In the genomic region with DNA sequence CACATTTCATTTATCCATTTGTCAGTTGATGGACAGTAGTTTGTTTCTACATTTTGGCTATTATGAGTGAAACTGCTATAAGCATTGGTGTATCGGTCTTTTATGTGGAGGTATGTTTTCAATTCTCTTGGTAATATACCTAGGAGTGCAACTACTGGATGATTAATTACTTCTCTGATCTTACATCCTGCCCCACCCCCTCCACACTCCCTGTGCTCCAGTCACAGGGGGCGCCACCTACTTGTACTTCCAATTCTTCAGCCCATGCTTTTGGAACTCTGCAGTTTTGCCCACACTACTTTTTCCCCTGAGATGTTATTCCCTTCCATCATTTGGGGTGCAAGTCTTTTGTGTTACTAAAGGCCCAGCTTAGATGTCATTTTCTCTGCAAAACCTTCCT, we compare ENCODE assay signal across 9 cellular contexts. TPM values are rescaled to one million over a fixed set of nuclear protein-coding genes. Genes with fewer than 3 reads are reported as not detected.
DNase-seq lines count a peak whose midpoint lies in the region; ATAC-seq and TF ChIP-seq lines count a peak whose summit lies in the region.
"Had no signal": no experiment of that assay in that cellular context is flagged by ENCODE, and none has a peak within 500 bp of the region (broad histone marks: within the 10 kb centered on the region; RNA-seq: fewer than 3 reads in every experiment).

No MANE protein-coding gene starts in this region.

- no peak overlapping the region for H3K4me3 Mint-ChIP-seq in CD8-positive, alpha-beta memory T cell
- H3K4me3 Mint-ChIP-seq in natural killer cell treated with Interleukin-12 subunit alpha and Interleukin-12 subunit beta and Interleukin-15 and Interleukin-18, amount 100 ng/mL, for 72 hours: no peak overlapping the region

- H3K23ac ChIP-seq in mesenchymal stem cell (ENCODE audit: low read length in 2 of 2): no peak overlapping the region

- H2BK120ac ChIP-seq in mesenchymal stem cell (ENCODE audit: low read depth, low read length): no peak overlapping the region

- no peak overlapping the region for H2BK15ac ChIP-seq in mesenchymal stem cell (ENCODE audit: low read depth, poor library complexity, severe bottlenecking)

- no peak overlapping the region for H4K8ac ChIP-seq in mesenchymal stem cell (ENCODE audit: low read length)

- no peaks in the 10 kb centered on the region for H3K36me3 ChIP-seq in H7 (replicated peaks; ENCODE audit: control insufficient read depth, insufficient read depth, low read length)
- no peaks in the 10 kb centered on the region for H3K36me3 ChIP-seq in CD8-positive, alpha-beta memory T cell (ENCODE audit: insufficient read depth, low read length)
- H3K36me3 ChIP-seq in mesenchymal stem cell (ENCODE audit: control insufficient read depth in 1 of 2, insufficient read depth in 2 of 2, low read depth in 1 of 2, low read length in 2 of 2): no peaks in the 10 kb centered on the region

- no peak overlapping the region for H3K27ac Mint-ChIP-seq in CD8-positive, alpha-beta memory T cell
- no peak overlapping the region for H3K27ac Mint-ChIP-seq in natural killer cell treated with Interleukin-12 subunit alpha and Interleukin-12 subunit beta and Interleukin-15 and Interleukin-18, amount 100 ng/mL, for 72 hours

- H3K79me1 ChIP-seq in mesenchymal stem cell (replicated peaks; ENCODE audit: low read length, poor library complexity, severe bottlenecking): no peaks in the 10 kb centered on the region

- no peak overlapping the region for H3K18ac ChIP-seq in mesenchymal stem cell (ENCODE audit: low read depth in 1 of 2, low read length in 2 of 2)

- H3K27ac ChIP-seq in CD8-positive, alpha-beta memory T cell (ENCODE audit: low read depth, low read length): no peak overlapping the region
- no peak overlapping the region for H3K27ac ChIP-seq in mesenchymal stem cell (ENCODE audit: low read length, poor library complexity, severe bottlenecking)

- CTCF ChIA-PET in CD8-positive, alpha-beta memory T cell (lab: Charles Lee): interaction anchor here (1.3 kb wide), 1 partner anchor 91 kb away, joined by 3 read pairs; no protein-coding TSS in a partner anchor

- no peak for ATAC-seq in natural killer cell treated with Interleukin-12 subunit alpha and Interleukin-12 subunit beta and Interleukin-15 and Interleukin-18, amount 100 ng/mL, for 72 hours

- H3K9me3 ChIP-seq in CD8-positive, alpha-beta memory T cell (ENCODE audit: low read length): no peaks in the 10 kb centered on the region
- H3K9me3 ChIP-seq in mesenchymal stem cell (ENCODE audit: control insufficient read depth, low read length): no peaks in the 10 kb centered on the region

- H2AFZ ChIP-seq in mesenchymal stem cell (ENCODE audit: low read depth, low read length): no peak overlapping the region

- H3K9me3 Mint-ChIP-seq in CD8-positive, alpha-beta memory T cell: no peaks in the 10 kb centered on the region
- H3K9me3 Mint-ChIP-seq in natural killer cell treated with Interleukin-12 subunit alpha and Interleukin-12 subunit beta and Interleukin-15 and Interleukin-18, amount 100 ng/mL, for 72 hours: no peaks in the 10 kb centered on the region

- no peak overlapping the region for H3K4me3 ChIP-seq in H7 (ENCODE audit: insufficient read depth, low read depth, low read length)
- no peak overlapping the region for H3K4me3 ChIP-seq in foreskin fibroblast (ENCODE audit: low read depth in 1 of 2, low read length in 2 of 2)
- no peak overlapping the region for H3K4me3 ChIP-seq in CD8-positive, alpha-beta memory T cell (ENCODE audit: low read length)
- H3K4me3 ChIP-seq in mesenchymal stem cell (ENCODE audit: insufficient read depth in 1 of 2, low read depth in 1 of 2, low read length in 2 of 2): no peak overlapping the region

- peak; percentile 34 for TF ChIP-seq CTCF in foreskin fibroblast (IDR thresholded peaks at IDR 0.05; ENCODE audit: low read depth, low read length)

- H2AK5ac ChIP-seq in mesenchymal stem cell (ENCODE audit: low read length, severe bottlenecking): no peak overlapping the region

- no peak overlapping the region for H3K14ac ChIP-seq in mesenchymal stem cell (ENCODE audit: low read length in 2 of 2)

- no peaks in the 10 kb centered on the region for H3K27me3 Mint-ChIP-seq in CD8-positive, alpha-beta memory T cell
- peaks cover under 1 to 4% of the 10 kb centered on the region in 2 donors for H3K27me3 Mint-ChIP-seq in natural killer cell treated with Interleukin-12 subunit alpha and Interleukin-12 subunit beta and Interleukin-15 and Interleukin-18, amount 100 ng/mL, for 72 hours

- H3K4ac ChIP-seq in mesenchymal stem cell (ENCODE audit: low read depth in 1 of 2, low read length in 2 of 2): no peak overlapping the region

- no peaks in the 10 kb centered on the region for H3K4me1 ChIP-seq in CD8-positive, alpha-beta memory T cell (ENCODE audit: insufficient read depth, low read length)
- H3K4me1 ChIP-seq in mesenchymal stem cell (ENCODE audit: control insufficient read depth, insufficient read depth, low read depth, low read length): peaks cover 6% of the 10 kb centered on the region

- POLR2A ChIA-PET in CD8-positive, alpha-beta memory T cell (lab: Charles Lee): no interaction called here

- WGBS in mesenchymal stem cell: 32% methylated on average over 1 of the region's 2 CpGs

- H2BK5ac ChIP-seq in mesenchymal stem cell (ENCODE audit: low read depth, low read length, poor library complexity, severe bottlenecking): no peak overlapping the region

- no peak overlapping the region for H4K91ac ChIP-seq in mesenchymal stem cell (ENCODE audit: low read length)

- no peaks in the 10 kb centered on the region for H3K27me3 ChIP-seq in H7 (ENCODE audit: control insufficient read depth, insufficient read depth, low read length)
- H3K27me3 ChIP-seq in CD8-positive, alpha-beta memory T cell (ENCODE audit: insufficient read depth, low read length, poor library complexity, severe bottlenecking): no peaks in the 10 kb centered on the region
- H3K27me3 ChIP-seq in mesenchymal stem cell (ENCODE audit: control insufficient read depth in 1 of 2, insufficient read depth in 1 of 2, low read length in 2 of 2): no peaks in the 10 kb centered on the region

- H2BK12ac ChIP-seq in mesenchymal stem cell (ENCODE audit: low read length in 2 of 2): no peak overlapping the region

- no peak overlapping the region for H3K9ac ChIP-seq in mesenchymal stem cell (ENCODE audit: low read length)

- H3K4me2 ChIP-seq in mesenchymal stem cell (ENCODE audit: low read length, poor library complexity, severe bottlenecking): no peak overlapping the region

- DNase-seq in COR-L47 (lab: John Stamatoyannopoulos, UW) (peak; percentile 3), H7 (peak; percentile 55), SW480 (ENCODE audit: low spot score) (peak; percentile 25), foreskin fibroblast (peak in 1 of 2 donors; percentile 37), middle frontal gyrus (ENCODE audit: extremely low spot score, low spot score) (no peak), mesenchymal stem cell (no peak)
- no peak for DNase-seq in CD8-positive, alpha-beta memory T cell
- no peak for DNase-seq in natural killer cell treated with Interleukin-12 subunit alpha and Interleukin-12 subunit beta and Interleukin-15 and Interleukin-18, amount 100 ng/mL, for 72 hours (ENCODE audit: low spot score)
- DNase-seq: central memory CD4-positive, alpha-beta T cell had no signal

- no peaks in the 10 kb centered on the region for H3K36me3 Mint-ChIP-seq in CD8-positive, alpha-beta memory T cell
- H3K36me3 Mint-ChIP-seq in natural killer cell treated with Interleukin-12 subunit alpha and Interleukin-12 subunit beta and Interleukin-15 and Interleukin-18, amount 100 ng/mL, for 72 hours: no peaks in the 10 kb centered on the region

- H3K4me1 Mint-ChIP-seq in CD8-positive, alpha-beta memory T cell: peaks cover 13 to 16% (median 15%) of the 10 kb centered on the region in 3 donors
- peaks cover 22 to 26% of the 10 kb centered on the region in 2 donors for H3K4me1 Mint-ChIP-seq in natural killer cell treated with Interleukin-12 subunit alpha and Interleukin-12 subunit beta and Interleukin-15 and Interleukin-18, amount 100 ng/mL, for 72 hours (ENCODE audit: low read depth in 2 of 2)

RNA-seq across cellular contexts. Expression of gene SEC61B, which starts 42.0 kb away (rescaled TPM):
- 115 and 150 TPM in 2 replicates for total RNA-seq in H7 (2014; rRNA removed; shearing (Covaris generic))
- 100 to 1,000 TPM; 195 to 202 TPM for total RNA-seq in CD8-positive, alpha-beta memory T cell
- 433 TPM for polyA plus RNA-seq in CD8-positive, alpha-beta memory T cell
- 100 to 1,000 TPM; 176 to 255 TPM for total RNA-seq in natural killer cell treated with Interleukin-12 subunit alpha and Interleukin-12 subunit beta and Interleukin-15 and Interleukin-18, amount 100 ng/mL, for 72 hours
- polyA plus RNA-seq in mesenchymal stem cell (2013, experiment 1 of 2): 670 TPM
- 669 TPM for polyA plus RNA-seq in mesenchymal stem cell (2013, experiment 2 of 2)

RNA-seq across cellular contexts. Expression of gene ALG2, which starts 42.3 kb away (rescaled TPM):
- total RNA-seq in H7 (2014; rRNA removed; shearing (Covaris generic)): 32.6 and 35.2 TPM in 2 replicates
- total RNA-seq in CD8-positive, alpha-beta memory T cell: 10 to 100 TPM; 30.1 to 33.2 TPM
- polyA plus RNA-seq in CD8-positive, alpha-beta memory T cell: 31.4 TPM
- 10 to 100 TPM; 56.9 to 62.2 TPM for total RNA-seq in natural killer cell treated with Interleukin-12 subunit alpha and Interleukin-12 subunit beta and Interleukin-15 and Interleukin-18, amount 100 ng/mL, for 72 hours
- polyA plus RNA-seq in mesenchymal stem cell (2013, experiment 1 of 2): 42.9 TPM
- 44.0 TPM for polyA plus RNA-seq in mesenchymal stem cell (2013, experiment 2 of 2)

Comparison
In these comparisons a context has a peak if more than half of its experiments do, and no peak if none do; other contexts are left out.
1. DNase-seq: peak in COR-L47 (single experiment), H7 (single experiment) and SW480 (single experiment); none in middle frontal gyrus (single experiment), CD8-positive, alpha-beta memory T cell (0 of 5), natural killer cell treated with Interleukin-12 subunit alpha and Interleukin-12 subunit beta and Interleukin-15 and Interleukin-18, amount 100 ng/mL, for 72 hours (single experiment) and mesenchymal stem cell (single experiment).